1 cellular context compared by ENCODE assay signal in genomic region chr13:110575322-110576069, GRCh38.
TF ChIP-seq lines count a peak whose summit lies in the region.

No MANE protein-coding gene starts in this region.

TF ChIP-seq in K562, 482 proteins besides CTCF, POLR2A, EP300 and RAD21 (continued from another document and continues in another):
- TF ChIP-seq ZBTB40 (IDR thresholded peaks at IDR 0.05) (peak; percentile 38; the same call in 1 of the 2 replicates), ZBTB40 (CRISPR knock-in tag; IDR thresholded peaks at IDR 0.05) (no peak), KHSRP (IDR thresholded peaks at IDR 0.05) (no peak), HNRNPL (IDR thresholded peaks at IDR 0.05; ENCODE audit: low read depth, low read length) (no peak), KAT8 (IDR thresholded peaks at IDR 0.05; ENCODE audit: low read depth) (no peak), PURB (CRISPR knock-in tag; IDR thresholded peaks at IDR 0.05; ENCODE audit: low read depth) (no peak), MTA3 (IDR thresholded peaks at IDR 0.05; ENCODE audit: borderline replicate concordance) (no peak), CCNT2 (IDR thresholded peaks at IDR 0.05; ENCODE audit: borderline replicate concordance, extremely low read depth, insufficient read length, low read depth, low read length) (no peak), MAFF (IDR thresholded peaks at IDR 0.05; ENCODE audit: low read length) (peak; percentile 5; the same call in 1 of the 2 replicates), SMARCA5 (IDR thresholded peaks at IDR 0.05) (no peak), KLF16 (IDR thresholded peaks at IDR 0.05) (no peak), ZNF561 (CRISPR knock-in tag; conservative IDR thresholded peaks at IDR 0.05) (no peak), CHD2 (IDR thresholded peaks at IDR 0.05; ENCODE audit: low read depth, low read length) (no peak), NBN (IDR thresholded peaks at IDR 0.05; ENCODE audit: low read depth) (no peak), SLC30A9 (CRISPR knock-in tag; IDR thresholded peaks at IDR 0.05) (no peak), BRF1 (IDR thresholded peaks at IDR 0.05; ENCODE audit: borderline replicate concordance, extremely low read depth, insufficient read length) (no peak), JUN (IDR thresholded peaks at IDR 0.05; ENCODE audit: borderline replicate concordance, low read depth, low read length) (0 out of 2 replicates have a peak, but pooled peaks have one; percentile 28), JUN (CRISPR knock-in tag; IDR thresholded peaks at IDR 0.05; ENCODE audit: borderline replicate concordance) (no peak), TEAD4 (IDR thresholded peaks at IDR 0.05; ENCODE audit: low read length) (no peak), TEAD4 (CRISPR knock-in tag; IDR thresholded peaks at IDR 0.05; ENCODE audit: borderline replicate concordance) (no peak), NR2C2 (CRISPR knock-in tag; IDR thresholded peaks at IDR 0.05) (no peak), NR2C2 (tag; IDR thresholded peaks at IDR 0.05) (peak; percentile 41), ZNF217 (CRISPR knock-in tag; IDR thresholded peaks at IDR 0.05) (no peak), NFE2 (IDR thresholded peaks at IDR 0.05; ENCODE audit: low read depth) (peak; percentile 56), ILF3 (IDR thresholded peaks at IDR 0.05; ENCODE audit: borderline replicate concordance) (no peak), ZNF263 (CRISPR knock-in tag; IDR thresholded peaks at IDR 0.05; ENCODE audit: borderline replicate concordance) (no peak), SETDB1 (IDR thresholded peaks at IDR 0.05; ENCODE audit: low read length) (no peak), NFRKB (IDR thresholded peaks at IDR 0.05; ENCODE audit: low read depth) (no peak), ZNF347 (CRISPR knock-in tag; IDR thresholded peaks at IDR 0.05; ENCODE audit: low read depth) (no peak), ARID3A (IDR thresholded peaks at IDR 0.05; ENCODE audit: borderline replicate concordance, low read depth, low read length) (no peak), ZNF174 (CRISPR knock-in tag; IDR thresholded peaks at IDR 0.05) (no peak), ZBTB26 (CRISPR knock-in tag; IDR thresholded peaks at IDR 0.05) (no peak), CBFA2T3 (IDR thresholded peaks at IDR 0.05) (no peak), FOSL1 (tag; conservative IDR thresholded peaks at IDR 0.05) (no peak), GTF2A2 (tag; IDR thresholded peaks at IDR 0.05) (no peak), U2AF2 (optimal IDR thresholded peaks at IDR 0.05; ENCODE audit: low read depth, low read length) (no peak)
- TF ChIP-seq, protein P1, sequence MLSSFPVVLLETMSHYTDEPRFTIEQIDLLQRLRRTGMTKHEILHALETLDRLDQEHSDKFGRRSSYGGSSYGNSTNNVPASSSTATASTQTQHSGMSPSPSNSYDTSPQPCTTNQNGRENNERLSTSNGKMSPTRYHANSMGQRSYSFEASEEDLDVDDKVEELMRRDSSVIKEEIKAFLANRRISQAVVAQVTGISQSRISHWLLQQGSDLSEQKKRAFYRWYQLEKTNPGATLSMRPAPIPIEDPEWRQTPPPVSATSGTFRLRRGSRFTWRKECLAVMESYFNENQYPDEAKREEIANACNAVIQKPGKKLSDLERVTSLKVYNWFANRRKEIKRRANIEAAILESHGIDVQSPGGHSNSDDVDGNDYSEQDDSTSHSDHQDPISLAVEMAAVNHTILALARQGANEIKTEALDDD (IDR thresholded peaks at IDR 0.05): no peak
- TF ChIP-seq, protein P2, sequence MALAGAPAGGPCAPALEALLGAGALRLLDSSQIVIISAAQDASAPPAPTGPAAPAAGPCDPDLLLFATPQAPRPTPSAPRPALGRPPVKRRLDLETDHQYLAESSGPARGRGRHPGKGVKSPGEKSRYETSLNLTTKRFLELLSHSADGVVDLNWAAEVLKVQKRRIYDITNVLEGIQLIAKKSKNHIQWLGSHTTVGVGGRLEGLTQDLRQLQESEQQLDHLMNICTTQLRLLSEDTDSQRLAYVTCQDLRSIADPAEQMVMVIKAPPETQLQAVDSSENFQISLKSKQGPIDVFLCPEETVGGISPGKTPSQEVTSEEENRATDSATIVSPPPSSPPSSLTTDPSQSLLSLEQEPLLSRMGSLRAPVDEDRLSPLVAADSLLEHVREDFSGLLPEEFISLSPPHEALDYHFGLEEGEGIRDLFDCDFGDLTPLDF (CRISPR knock-in tag; IDR thresholded peaks at IDR 0.05): no peak
- TF ChIP-seq, protein P3, sequence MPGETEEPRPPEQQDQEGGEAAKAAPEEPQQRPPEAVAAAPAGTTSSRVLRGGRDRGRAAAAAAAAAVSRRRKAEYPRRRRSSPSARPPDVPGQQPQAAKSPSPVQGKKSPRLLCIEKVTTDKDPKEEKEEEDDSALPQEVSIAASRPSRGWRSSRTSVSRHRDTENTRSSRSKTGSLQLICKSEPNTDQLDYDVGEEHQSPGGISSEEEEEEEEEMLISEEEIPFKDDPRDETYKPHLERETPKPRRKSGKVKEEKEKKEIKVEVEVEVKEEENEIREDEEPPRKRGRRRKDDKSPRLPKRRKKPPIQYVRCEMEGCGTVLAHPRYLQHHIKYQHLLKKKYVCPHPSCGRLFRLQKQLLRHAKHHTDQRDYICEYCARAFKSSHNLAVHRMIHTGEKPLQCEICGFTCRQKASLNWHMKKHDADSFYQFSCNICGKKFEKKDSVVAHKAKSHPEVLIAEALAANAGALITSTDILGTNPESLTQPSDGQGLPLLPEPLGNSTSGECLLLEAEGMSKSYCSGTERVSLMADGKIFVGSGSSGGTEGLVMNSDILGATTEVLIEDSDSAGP (CRISPR knock-in tag; IDR thresholded peaks at IDR 0.05): no peak
- TF ChIP-seq, protein P4, sequence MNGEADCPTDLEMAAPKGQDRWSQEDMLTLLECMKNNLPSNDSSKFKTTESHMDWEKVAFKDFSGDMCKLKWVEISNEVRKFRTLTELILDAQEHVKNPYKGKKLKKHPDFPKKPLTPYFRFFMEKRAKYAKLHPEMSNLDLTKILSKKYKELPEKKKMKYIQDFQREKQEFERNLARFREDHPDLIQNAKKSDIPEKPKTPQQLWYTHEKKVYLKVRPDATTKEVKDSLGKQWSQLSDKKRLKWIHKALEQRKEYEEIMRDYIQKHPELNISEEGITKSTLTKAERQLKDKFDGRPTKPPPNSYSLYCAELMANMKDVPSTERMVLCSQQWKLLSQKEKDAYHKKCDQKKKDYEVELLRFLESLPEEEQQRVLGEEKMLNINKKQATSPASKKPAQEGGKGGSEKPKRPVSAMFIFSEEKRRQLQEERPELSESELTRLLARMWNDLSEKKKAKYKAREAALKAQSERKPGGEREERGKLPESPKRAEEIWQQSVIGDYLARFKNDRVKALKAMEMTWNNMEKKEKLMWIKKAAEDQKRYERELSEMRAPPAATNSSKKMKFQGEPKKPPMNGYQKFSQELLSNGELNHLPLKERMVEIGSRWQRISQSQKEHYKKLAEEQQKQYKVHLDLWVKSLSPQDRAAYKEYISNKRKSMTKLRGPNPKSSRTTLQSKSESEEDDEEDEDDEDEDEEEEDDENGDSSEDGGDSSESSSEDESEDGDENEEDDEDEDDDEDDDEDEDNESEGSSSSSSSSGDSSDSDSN (IDR thresholded peaks at IDR 0.05; ENCODE audit: borderline replicate concordance in 1 of 2, low read depth in 2 of 2, low read length in 2 of 2): 0 out of 4 replicates have a peak, but pooled peaks of 1 of the 2 experiments have one; percentile 38
- TF ChIP-seq, protein P5, sequence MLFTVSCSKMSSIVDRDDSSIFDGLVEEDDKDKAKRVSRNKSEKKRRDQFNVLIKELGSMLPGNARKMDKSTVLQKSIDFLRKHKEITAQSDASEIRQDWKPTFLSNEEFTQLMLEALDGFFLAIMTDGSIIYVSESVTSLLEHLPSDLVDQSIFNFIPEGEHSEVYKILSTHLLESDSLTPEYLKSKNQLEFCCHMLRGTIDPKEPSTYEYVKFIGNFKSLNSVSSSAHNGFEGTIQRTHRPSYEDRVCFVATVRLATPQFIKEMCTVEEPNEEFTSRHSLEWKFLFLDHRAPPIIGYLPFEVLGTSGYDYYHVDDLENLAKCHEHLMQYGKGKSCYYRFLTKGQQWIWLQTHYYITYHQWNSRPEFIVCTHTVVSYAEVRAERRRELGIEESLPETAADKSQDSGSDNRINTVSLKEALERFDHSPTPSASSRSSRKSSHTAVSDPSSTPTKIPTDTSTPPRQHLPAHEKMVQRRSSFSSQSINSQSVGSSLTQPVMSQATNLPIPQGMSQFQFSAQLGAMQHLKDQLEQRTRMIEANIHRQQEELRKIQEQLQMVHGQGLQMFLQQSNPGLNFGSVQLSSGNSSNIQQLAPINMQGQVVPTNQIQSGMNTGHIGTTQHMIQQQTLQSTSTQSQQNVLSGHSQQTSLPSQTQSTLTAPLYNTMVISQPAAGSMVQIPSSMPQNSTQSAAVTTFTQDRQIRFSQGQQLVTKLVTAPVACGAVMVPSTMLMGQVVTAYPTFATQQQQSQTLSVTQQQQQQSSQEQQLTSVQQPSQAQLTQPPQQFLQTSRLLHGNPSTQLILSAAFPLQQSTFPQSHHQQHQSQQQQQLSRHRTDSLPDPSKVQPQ (CRISPR knock-in tag; IDR thresholded peaks at IDR 0.05; ENCODE audit: borderline replicate concordance): no peak
- TF ChIP-seq, protein P6, sequence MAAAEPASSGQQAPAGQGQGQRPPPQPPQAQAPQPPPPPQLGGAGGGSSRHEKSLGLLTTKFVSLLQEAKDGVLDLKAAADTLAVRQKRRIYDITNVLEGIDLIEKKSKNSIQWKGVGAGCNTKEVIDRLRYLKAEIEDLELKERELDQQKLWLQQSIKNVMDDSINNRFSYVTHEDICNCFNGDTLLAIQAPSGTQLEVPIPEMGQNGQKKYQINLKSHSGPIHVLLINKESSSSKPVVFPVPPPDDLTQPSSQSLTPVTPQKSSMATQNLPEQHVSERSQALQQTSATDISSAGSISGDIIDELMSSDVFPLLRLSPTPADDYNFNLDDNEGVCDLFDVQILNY (CRISPR knock-in tag; IDR thresholded peaks at IDR 0.05): no peak
